1 cellular context compared by ENCODE assay signal in genomic region chr2:232714969-232715368, GRCh38.
TF ChIP-seq lines count a peak whose summit lies in the region.

No MANE protein-coding gene starts in this region.

TF ChIP-seq in GM23338, 12 proteins besides CTCF, POLR2A, EP300 and RAD21 (continued from another document):
- TF ChIP-seq ETS1 (IDR thresholded peaks at IDR 0.05) (no peak), EZH2phosphoT487 (IDR thresholded peaks at IDR 0.05; ENCODE audit: unreplicated experiment) (no peak), ZNF331 (CRISPR knock-in tag; IDR thresholded peaks at IDR 0.05; ENCODE audit: low read depth) (no peak), NANOG (IDR thresholded peaks at IDR 0.05; ENCODE audit: borderline replicate concordance) (no peak), ZNF462 (CRISPR knock-in tag; IDR thresholded peaks at IDR 0.05) (no peak), REST (IDR thresholded peaks at IDR 0.05; ENCODE audit: unreplicated experiment) (no peak), EZH2 (IDR thresholded peaks at IDR 0.05; ENCODE audit: low read depth, unreplicated experiment) (no peak), STAT1 (IDR thresholded peaks at IDR 0.05; ENCODE audit: unreplicated experiment) (no peak), JUNB (IDR thresholded peaks at IDR 0.05; ENCODE audit: unreplicated experiment) (no peak), ZNF114 (CRISPR knock-in tag; IDR thresholded peaks at IDR 0.05) (no peak), CREB1 (CRISPR knock-in tag; IDR thresholded peaks at IDR 0.05; ENCODE audit: low read depth) (no peak)
TF ChIP-seq in GM23338: peak in this region for 0.
